27 cellular contexts compared by ENCODE assay signal in the genomic region with DNA sequence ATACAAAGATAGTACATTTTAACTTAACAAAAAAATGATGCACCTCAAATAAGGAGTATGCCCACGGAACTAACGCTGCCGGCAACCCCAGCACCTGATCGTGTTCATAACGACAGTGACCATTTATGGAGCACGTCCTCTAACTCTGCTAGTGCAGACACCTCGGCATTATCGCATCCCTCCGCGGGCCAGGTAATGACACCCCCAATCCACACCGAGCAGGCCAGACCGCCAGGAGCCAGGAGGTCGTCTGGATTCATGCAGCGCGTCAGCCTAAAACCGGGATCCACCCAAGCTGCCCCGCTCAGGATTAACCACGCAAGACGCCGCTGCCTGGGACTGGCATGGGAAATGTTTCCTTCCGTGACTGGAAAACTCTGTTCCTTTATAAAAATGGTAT. TPM values are rescaled to one million over a fixed set of nuclear protein-coding genes. Genes with fewer than 3 reads are reported as not detected.
"Had no signal": no experiment of that assay in that cellular context is flagged by ENCODE, and none has a peak within 500 bp of the region (broad histone marks: within the 10 kb centered on the region; RNA-seq: fewer than 3 reads in every experiment).

No MANE protein-coding gene starts in this region.

- H3K9me3 ChIP-seq: colonic mucosa, esophagus squamous epithelium, gastrocnemius medialis, left lung, lower lobe of right lung had no signal

- H3K27ac ChIP-seq: colonic mucosa, epithelial cell of prostate, esophagus squamous epithelium, gastrocnemius medialis, heart right ventricle, left lung, lower lobe of right lung had no signal

- H3K9me3 Mint-ChIP-seq: central memory CD8-positive, alpha-beta T cell; dendritic cell treated with granulocyte-macrophage colony-stimulating factor and Interleukin-4, amounts not matched to agents 40 ng/mL and 50 ng/mL, for 4 days had no signal

- H3K4me1 ChIP-seq: colonic mucosa, esophagus squamous epithelium, gastrocnemius medialis, heart right ventricle, left lung, lower lobe of right lung had no signal

- FAIRE-seq: islet of Langerhans had no signal

- H3K4me3 ChIP-seq: colonic mucosa, esophagus squamous epithelium, gastrocnemius medialis, heart right ventricle, left lung, lower lobe of right lung had no signal

- DNase-seq: cerebellar nuclear complex; colonic mucosa; cortex of kidney; effector CD8-positive, alpha-beta T cell; erythroblast; esophagus squamous epithelium; foreskin fibroblast; foreskin melanocyte; gastrocnemius medialis; glutamatergic neuron; heart right ventricle; hippocampal formation; left cardiac atrium; left lung; left ventricle myocardium superior; lower lobe of right lung; mesenchymal stem cell; midbrain had no signal

- H3K4me3 Mint-ChIP-seq: central memory CD8-positive, alpha-beta T cell; dendritic cell treated with granulocyte-macrophage colony-stimulating factor and Interleukin-4, amounts not matched to agents 40 ng/mL and 50 ng/mL, for 4 days had no signal

- H3K27me3 ChIP-seq: colonic mucosa, left lung had no signal

- H3K4me1 Mint-ChIP-seq: central memory CD8-positive, alpha-beta T cell had no signal

- ATAC-seq: esophagus mucosa, gastrocnemius medialis, left lung, left ventricle myocardium superior, lower lobe of right lung had no signal

- H3K36me3 ChIP-seq: colonic mucosa, esophagus squamous epithelium, gastrocnemius medialis, heart right ventricle, left lung, lower lobe of right lung had no signal

- H3K27ac Mint-ChIP-seq: dendritic cell treated with granulocyte-macrophage colony-stimulating factor and Interleukin-4, amounts not matched to agents 40 ng/mL and 50 ng/mL, for 4 days had no signal

- H3K27me3 Mint-ChIP-seq: dendritic cell treated with granulocyte-macrophage colony-stimulating factor and Interleukin-4, amounts not matched to agents 40 ng/mL and 50 ng/mL, for 4 days had no signal

RNA-seq across cellular contexts. Expression of a gene that starts 34.1 kb away (rescaled TPM):
- total RNA-seq: dermis microvascular lymphatic vessel endothelial cell, glomerular endothelial cell, lung microvascular endothelial cell, mononuclear cell had no signal
